In the genomic region with DNA sequence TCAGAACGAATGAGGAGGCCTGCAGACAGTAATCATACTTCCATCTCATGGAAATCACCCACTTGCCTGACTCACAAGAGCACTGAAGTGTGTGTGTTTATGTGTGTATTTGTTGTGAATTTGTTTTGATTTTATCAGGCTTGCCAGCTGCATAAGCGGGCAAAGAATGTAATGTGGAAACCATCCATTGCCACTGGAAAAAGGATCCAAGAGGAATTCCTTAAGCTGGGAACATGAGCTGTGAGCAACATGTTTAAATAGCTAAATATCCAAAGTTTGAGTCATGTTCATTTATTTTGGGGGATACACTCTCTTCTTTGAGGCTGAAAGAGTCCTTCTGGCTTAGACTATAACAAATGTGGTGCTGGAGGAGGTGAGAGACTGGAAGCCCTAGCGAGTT, we compare ENCODE assay signal across 10 cellular contexts.
A peak's percentile ranks its signal among the peaks of the same experiment; 100 is the strongest.
DNase-seq lines count a peak whose midpoint lies in the region; ATAC-seq, FAIRE-seq and TF ChIP-seq lines count a peak whose summit lies in the region.
"Had no signal": no experiment of that assay in that cellular context is flagged by ENCODE, and none has a peak within 500 bp of the region (broad histone marks: within the 10 kb centered on the region; RNA-seq: fewer than 3 reads in every experiment).

No MANE protein-coding gene starts in this region.

- WGBS in tibial nerve, 2 donors = 46 to 55% methylated on average over 3 of the region's 3 CpGs

- ATAC-seq in thoracic aorta (ENCODE audit: insufficient number of reproducible peaks, low FRiP score, low read depth) = peak; percentile 88

- H3K9me3 ChIP-seq in thoracic aorta (no peaks in the 10 kb centered on the region), tibial nerve (no peaks in the 10 kb centered on the region)

- TF ChIP-seq CTCF in WI38 (IDR thresholded peaks at IDR 0.05; ENCODE audit: low read depth, low read length) (no peak), thoracic aorta (IDR thresholded peaks at IDR 0.05) (no peak), tibial nerve (IDR thresholded peaks at IDR 0.05) (no peak)

- H3K4me1 ChIP-seq in thoracic aorta (ENCODE audit: control insufficient read depth in 1 of 2, low read depth in 2 of 2) = peaks cover 17 to 62% of the 10 kb centered on the region in 2 donors
- peaks cover 0 to 40% (median 8%) of the 10 kb centered on the region in 4 donors for H3K4me1 ChIP-seq in tibial nerve

- peak in 1 of 2 donors; percentile 45 for TF ChIP-seq EP300 in tibial nerve (IDR thresholded peaks at IDR 0.05)

- peak overlapping the region; percentile 81 to 88 for H3K27ac ChIP-seq in thoracic aorta
- H3K27ac ChIP-seq in tibial nerve = peak overlapping the region in 2 of 4 donors; percentile 34 to 65

- H3K27me3 ChIP-seq in thoracic aorta (replicated peaks; ENCODE audit: insufficient read depth) = no peaks in the 10 kb centered on the region
- no peaks in the 10 kb centered on the region for H3K27me3 ChIP-seq in tibial nerve

- H3K4me3 ChIP-seq in WI38 (ENCODE audit: low read depth, low read length) (peak overlapping the region; percentile 42), thoracic aorta (peak overlapping the region; percentile 47), tibial nerve (no peak overlapping the region)

- no peaks in the 10 kb centered on the region for H3K36me3 ChIP-seq in thoracic aorta
- H3K36me3 ChIP-seq in tibial nerve = no peaks in the 10 kb centered on the region

- peak; percentile 92 for DNase-seq in H4 (ENCODE audit: low spot score)
- DNase-seq in glomerular visceral epithelial cell (ENCODE audit: extremely low spot score) = peak; percentile 79
- no peak for DNase-seq in thoracic aorta (ENCODE audit: low spot score)
- no peak for DNase-seq in hippocampal formation (lab: John Stamatoyannopoulos, UW)
- DNase-seq in GM12891 (ENCODE audit: insufficient read length, low spot score) = no peak
- DNase-seq in tibial nerve (ENCODE audit: low spot score in 2 of 2) = no peak
- DNase-seq: activated gamma-delta T cell, NCI-H1436 had no signal

- TF ChIP-seq POLR2A in GM12891 (IDR thresholded peaks at IDR 0.05; ENCODE audit: low read depth, low read length) (no peak), tibial nerve (IDR thresholded peaks at IDR 0.05) (no peak)

- FAIRE-seq in GM12891 (lab: Jason Lieb, UNC) = no peak
- FAIRE-seq: G401.6 had no signal

TF ChIP-seq in GM12891, 5 proteins besides CTCF, POLR2A, EP300 and RAD21:
- TF ChIP-seq PAX5 (IDR thresholded peaks at IDR 0.05; ENCODE audit: insufficient read depth, low read length, severe bottlenecking) (no peak), POLR2AphosphoS5 (IDR thresholded peaks at IDR 0.05; ENCODE audit: low read depth, low read length) (no peak), POU2F2 (IDR thresholded peaks at IDR 0.05; ENCODE audit: low read depth, low read length) (no peak), SPI1 (IDR thresholded peaks at IDR 0.05; ENCODE audit: low read depth, low read length) (no peak), TAF1 (IDR thresholded peaks at IDR 0.05; ENCODE audit: low read depth, low read length) (no peak)

Comparison
In these comparisons a context has a peak if more than half of its experiments do, and no peak if none do; other contexts are left out.
1. DNase-seq: peak in H4 (single experiment) and glomerular visceral epithelial cell (single experiment); none in thoracic aorta (single experiment), hippocampal formation (0 of 2), GM12891 (single experiment) and tibial nerve (0 of 2).
2. H3K4me3 ChIP-seq: peak in WI38 (single experiment) and thoracic aorta (single experiment); none in tibial nerve (0 of 4).